ENCODE assay signal across 11 cellular contexts in genomic region chr10:80163741-80164341, GRCh38. TPM values are rescaled to one million over a fixed set of nuclear protein-coding genes. Genes with fewer than 3 reads are reported as not detected.
DNase-seq lines count a peak whose midpoint lies in the region; ATAC-seq and TF ChIP-seq lines count a peak whose summit lies in the region.
"Had no signal": no experiment of that assay in that cellular context is flagged by ENCODE, and none has a peak within 500 bp of the region (broad histone marks: within the 10 kb centered on the region; RNA-seq: fewer than 3 reads in every experiment).

No MANE protein-coding gene starts in this region.

- H3K36me3 ChIP-seq in lower lobe of right lung (peaks cover 95% of the 10 kb centered on the region), uterus (no peaks in the 10 kb centered on the region)

- no peak for TF ChIP-seq POLR2A in uterus (IDR thresholded peaks at IDR 0.05)

- no peak for ATAC-seq in activated naive CD4-positive, alpha-beta T cell treated with anti-CD3 and anti-CD28 coated beads, Interleukin-2, amount 50 U/mL, for 72 hours
- ATAC-seq in lower lobe of right lung (no peak), GM18519 (IDR thresholded peaks at IDR 0.05; ENCODE audit: low FRiP score, unreplicated experiment) (no peak), GM21576 (IDR thresholded peaks at IDR 0.05; ENCODE audit: unreplicated experiment) (no peak)

- peak overlapping the region; percentile 79 to 81 for H3K27ac Mint-ChIP-seq in activated naive CD4-positive, alpha-beta T cell treated with anti-CD3 and anti-CD28 coated beads, Interleukin-2, amount 50 U/mL, for 72 hours
- H3K27ac Mint-ChIP-seq in activated naive CD4-positive, alpha-beta T cell treated with anti-CD3 and anti-CD28 coated beads for 36 hours: no peak overlapping the region

- intact Hi-C loops in activated naive CD4-positive, alpha-beta T cell treated with anti-CD3 and anti-CD28 coated beads for 36 hours (cut with micrococcal nuclease): no loop called here
- intact Hi-C loops in lower lobe of right lung (cut with DNase I): no loop called here
- intact Hi-C loops in uterus (cut with DNase I; ENCODE audit: low total_unique reads): no loop called here

- H3K4me3 ChIP-seq in cardiac fibroblast (replicated peaks in 1 of 2; ENCODE audit: low read depth in 2 of 2, low read length in 2 of 2) (no peak overlapping the region), lower lobe of right lung (no peak overlapping the region), uterus (no peak overlapping the region)

- H3K27ac ChIP-seq in lower lobe of right lung (peak overlapping the region; percentile 56), uterus (peak overlapping the region; percentile 23 to 55)

- H3K4me1 ChIP-seq in lower lobe of right lung (peaks cover 44% of the 10 kb centered on the region), uterus (peaks cover 6% of the 10 kb centered on the region in 2 donors)

- TF ChIP-seq CTCF in cardiac fibroblast (IDR thresholded peaks at IDR 0.05; ENCODE audit: low read depth, low read length) (no peak), lower lobe of right lung (IDR thresholded peaks at IDR 0.05) (no peak), uterus (IDR thresholded peaks at IDR 0.05) (no peak)

- CTCF ChIA-PET in activated naive CD4-positive, alpha-beta T cell treated with anti-CD3 and anti-CD28 coated beads for 36 hours (lab: Charles Lee): interaction anchor here (0.7 kb wide), 1 partner anchor 40 kb away, joined by 3 read pairs; no protein-coding TSS in a partner anchor

- no peaks in the 10 kb centered on the region for H3K27me3 Mint-ChIP-seq in activated naive CD4-positive, alpha-beta T cell treated with anti-CD3 and anti-CD28 coated beads for 36 hours (ENCODE audit: low read depth)

- H3K27me3 ChIP-seq in lower lobe of right lung (ENCODE audit: low read depth) (no peaks in the 10 kb centered on the region), uterus (no peaks in the 10 kb centered on the region)

- peaks cover 9 to 10% of the 10 kb centered on the region in 2 donors for H3K36me3 Mint-ChIP-seq in activated naive CD4-positive, alpha-beta T cell treated with anti-CD3 and anti-CD28 coated beads, Interleukin-2, amount 50 U/mL, for 72 hours
- peaks cover 22% of the 10 kb centered on the region for H3K36me3 Mint-ChIP-seq in activated naive CD4-positive, alpha-beta T cell treated with anti-CD3 and anti-CD28 coated beads for 36 hours (ENCODE audit: low read depth)

- no peaks in the 10 kb centered on the region for H3K9me3 Mint-ChIP-seq in activated naive CD4-positive, alpha-beta T cell treated with anti-CD3 and anti-CD28 coated beads, Interleukin-2, amount 50 U/mL, for 72 hours
- no peaks in the 10 kb centered on the region for H3K9me3 Mint-ChIP-seq in activated naive CD4-positive, alpha-beta T cell treated with anti-CD3 and anti-CD28 coated beads for 36 hours

- DNase-seq in activated naive CD4-positive, alpha-beta T cell treated with anti-CD3 and anti-CD28 coated beads, Interleukin-2, amount 50 U/mL, for 72 hours (ENCODE audit: low spot score in 2 of 2): no peak
- no peak for DNase-seq in activated naive CD4-positive, alpha-beta T cell treated with anti-CD3 and anti-CD28 coated beads for 36 hours
- DNase-seq in cardiac fibroblast (ENCODE audit: low read depth in 2 of 2): peak; percentile 73 to 84
- DNase-seq in lower lobe of right lung: no peak
- peak in 1 of 2 donors; percentile 61 for DNase-seq in uterus
- no peak for DNase-seq in stimulated activated naive CD4-positive, alpha-beta T cell (lab: John Stamatoyannopoulos, UW)
- DNase-seq: glutamatergic neuron, MM.1S, occipital lobe had no signal

- H3K4me3 Mint-ChIP-seq in activated naive CD4-positive, alpha-beta T cell treated with anti-CD3 and anti-CD28 coated beads for 36 hours: no peak overlapping the region

- no peaks in the 10 kb centered on the region for H3K9me3 ChIP-seq in lower lobe of right lung
- no peaks in the 10 kb centered on the region for H3K9me3 ChIP-seq in uterus

- peaks cover 12% of the 10 kb centered on the region for H3K4me1 Mint-ChIP-seq in activated naive CD4-positive, alpha-beta T cell treated with anti-CD3 and anti-CD28 coated beads for 36 hours (ENCODE audit: low read depth)

RNA-seq across cellular contexts. Expression of gene PLAC9, which starts 31.3 kb away (rescaled TPM):
- not detected for total RNA-seq in activated naive CD4-positive, alpha-beta T cell treated with anti-CD3 and anti-CD28 coated beads, Interleukin-2, amount 50 U/mL, for 72 hours
- not detected for total RNA-seq in activated naive CD4-positive, alpha-beta T cell treated with anti-CD3 and anti-CD28 coated beads for 36 hours
- 38.0 TPM for total RNA-seq in lower lobe of right lung
- total RNA-seq in uterus: 10 to 100 TPM; 24.5 to 91.7 (median 30.2) TPM

RNA-seq across cellular contexts. Expression of gene ANXA11, which starts 41.5 kb away (rescaled TPM):
- 100 to 1,000 TPM; 218 to 304 TPM for total RNA-seq in activated naive CD4-positive, alpha-beta T cell treated with anti-CD3 and anti-CD28 coated beads, Interleukin-2, amount 50 U/mL, for 72 hours
- total RNA-seq in activated naive CD4-positive, alpha-beta T cell treated with anti-CD3 and anti-CD28 coated beads for 36 hours: 100 to 1,000 TPM; 142 TPM
- 306 TPM for total RNA-seq in lower lobe of right lung
- 100 to 1,000 TPM in 1 of 4 donors, 10 to 100 TPM in 3; 15.6 to 157 (median 47.2) TPM for total RNA-seq in uterus

Comparison
In these comparisons a context has a peak if more than half of its experiments do, and no peak if none do; other contexts are left out.
1. DNase-seq: peak in cardiac fibroblast (2 of 2); none in activated naive CD4-positive, alpha-beta T cell treated with anti-CD3 and anti-CD28 coated beads, Interleukin-2, amount 50 U/mL, for 72 hours (0 of 2), activated naive CD4-positive, alpha-beta T cell treated with anti-CD3 and anti-CD28 coated beads for 36 hours (single experiment), lower lobe of right lung (single experiment) and stimulated activated naive CD4-positive, alpha-beta T cell (0 of 6).
2. RNA of gene PLAC9, which starts 31.3 kb away (total RNA-seq): 38.0 TPM in lower lobe of right lung (single experiment) and 24.5 to 91.7 TPM in uterus; not detected in activated naive CD4-positive, alpha-beta T cell treated with anti-CD3 and anti-CD28 coated beads, Interleukin-2, amount 50 U/mL, for 72 hours and not detected in activated naive CD4-positive, alpha-beta T cell treated with anti-CD3 and anti-CD28 coated beads for 36 hours; every median in the first group is over 10 times any median in the second.